Comparison of ENCODE assay signal across 8 cellular contexts in the genomic region with DNA sequence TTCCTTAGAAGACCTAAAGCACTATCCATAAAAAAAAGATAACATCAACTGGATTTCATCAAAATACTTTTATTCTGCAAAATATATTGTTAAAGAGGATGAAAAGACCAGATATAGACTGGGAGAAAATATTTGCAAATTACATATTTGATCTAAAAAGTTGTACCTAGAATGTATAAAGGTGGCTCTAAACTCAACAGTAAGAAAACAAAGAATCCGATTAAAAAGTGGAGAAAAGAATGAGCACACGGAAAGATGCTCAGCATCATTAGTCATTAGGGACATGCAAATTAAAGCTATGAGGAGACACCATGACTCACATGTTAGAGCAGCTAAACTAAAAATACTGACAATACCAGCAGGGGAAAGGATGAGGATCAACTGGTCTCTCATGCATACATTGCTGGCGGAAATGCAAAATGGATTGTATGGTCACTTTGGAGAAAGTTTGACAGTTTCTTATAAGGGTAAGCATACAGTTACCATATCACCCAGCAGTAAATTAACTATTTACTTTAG.
DNase-seq lines count a peak whose midpoint lies in the region; ATAC-seq, FAIRE-seq and TF ChIP-seq lines count a peak whose summit lies in the region.
"Not testable (repeated sequence)": the region's sequence is repeated elsewhere in the genome, so short reads cannot be mapped to it uniquely, and the experiment has no call there.

No MANE protein-coding gene starts in this region.

- H3K4me1 ChIP-seq in astrocyte (ENCODE audit: insufficient read depth, low read length): peaks cover 23% of the 10 kb centered on the region

- not testable (repeated sequence) for H3K27me3 ChIP-seq in astrocyte (ENCODE audit: insufficient read depth, low read length)

- peak overlapping the region; percentile 33 for H3K27ac ChIP-seq in astrocyte (ENCODE audit: low read depth, low read length)

- H3K9me3 Mint-ChIP-seq in astrocyte (ENCODE audit: unreplicated experiment); stimulated activated memory B cell treated with anti-CD40 and anti-IgM and Interleukin-4, amounts not matched to agents 10 μg/mL and 1 μg/mL and 100 μg/mL, for 72 hours: not testable (repeated sequence)

- not testable (repeated sequence) for H3K4me2 ChIP-seq in astrocyte (ENCODE audit: low read length)

- H2AFZ ChIP-seq in astrocyte (ENCODE audit: low read depth, low read length): not testable (repeated sequence)

- H3K4me1 Mint-ChIP-seq in astrocyte (ENCODE audit: low read depth, unreplicated experiment): peaks cover 15% of the 10 kb centered on the region
- H3K4me1 Mint-ChIP-seq in stimulated activated memory B cell treated with anti-CD40 and anti-IgM and Interleukin-4, amounts not matched to agents 10 μg/mL and 1 μg/mL and 100 μg/mL, for 72 hours: not testable (repeated sequence)

- H3K27me3 Mint-ChIP-seq in astrocyte (ENCODE audit: low read depth, unreplicated experiment); stimulated activated memory B cell treated with anti-CD40 and anti-IgM and Interleukin-4, amounts not matched to agents 10 μg/mL and 1 μg/mL and 100 μg/mL, for 72 hours: not testable (repeated sequence)

- H4K20me1 ChIP-seq in astrocyte (ENCODE audit: insufficient read depth, low read length): not testable (repeated sequence)

- H3K9me3 ChIP-seq in astrocyte (ENCODE audit: insufficient read depth, low read depth, low read length): not testable (repeated sequence)

- H3K27ac Mint-ChIP-seq in astrocyte (ENCODE audit: unreplicated experiment); stimulated activated memory B cell treated with anti-CD40 and anti-IgM and Interleukin-4, amounts not matched to agents 10 μg/mL and 1 μg/mL and 100 μg/mL, for 72 hours: not testable (repeated sequence)

- H3K36me3 Mint-ChIP-seq in astrocyte (ENCODE audit: low read depth, unreplicated experiment); stimulated activated memory B cell treated with anti-CD40 and anti-IgM and Interleukin-4, amounts not matched to agents 10 μg/mL and 1 μg/mL and 100 μg/mL, for 72 hours: not testable (repeated sequence)

- not testable (repeated sequence) for H3K4me3 ChIP-seq in astrocyte (ENCODE audit: insufficient read depth, low read depth, low read length); fibroblast of the aortic adventitia (ENCODE audit: low read depth, low read length)

- H3K4me3 Mint-ChIP-seq in astrocyte (ENCODE audit: unreplicated experiment): peak overlapping the region; percentile 73
- not testable (repeated sequence) for H3K4me3 Mint-ChIP-seq in stimulated activated memory B cell treated with anti-CD40 and anti-IgM and Interleukin-4, amounts not matched to agents 10 μg/mL and 1 μg/mL and 100 μg/mL, for 72 hours

- H3K9ac ChIP-seq in astrocyte (ENCODE audit: low read length): not testable (repeated sequence)

- TF ChIP-seq CTCF in astrocyte (IDR thresholded peaks at IDR 0.05; ENCODE audit: insufficient read depth, low read depth, low read length); fibroblast of the aortic adventitia (IDR thresholded peaks at IDR 0.05; ENCODE audit: insufficient read depth, low read length): not testable (repeated sequence)

- H3K36me3 ChIP-seq in astrocyte (ENCODE audit: insufficient read depth, low read length): not testable (repeated sequence)

- ATAC-seq in GM18511 (IDR thresholded peaks at IDR 0.05; ENCODE audit: unreplicated experiment) (peak; percentile 67), HG02588 (IDR thresholded peaks at IDR 0.05; ENCODE audit: unreplicated experiment) (peak; percentile 58), HG03103 (IDR thresholded peaks at IDR 0.05; ENCODE audit: low read depth, unreplicated experiment) (peak; percentile 54), SK-N-SH treated with all-trans-retinoic acid at 6 μM for 48 hours (peak; percentile 49)
- ATAC-seq in stimulated activated memory B cell treated with anti-CD40 and anti-IgM and Interleukin-4, amounts not matched to agents 10 μg/mL and 1 μg/mL and 100 μg/mL, for 72 hours: peak; percentile 67

- DNase-seq in HT1080 (ENCODE audit: low read depth): peak; percentile 46
- DNase-seq in astrocyte (ENCODE audit: low read depth): peak; percentile 27
- peak; percentile 21 for DNase-seq in fibroblast of the aortic adventitia (ENCODE audit: low read depth)

- peak; percentile 94 for FAIRE-seq in astrocyte (lab: Jason Lieb, UNC)

- H3K79me2 ChIP-seq in astrocyte (ENCODE audit: insufficient read depth, low read length): not testable (repeated sequence)
